Comparison of ENCODE assay signal across 12 cellular contexts in the genomic region with DNA sequence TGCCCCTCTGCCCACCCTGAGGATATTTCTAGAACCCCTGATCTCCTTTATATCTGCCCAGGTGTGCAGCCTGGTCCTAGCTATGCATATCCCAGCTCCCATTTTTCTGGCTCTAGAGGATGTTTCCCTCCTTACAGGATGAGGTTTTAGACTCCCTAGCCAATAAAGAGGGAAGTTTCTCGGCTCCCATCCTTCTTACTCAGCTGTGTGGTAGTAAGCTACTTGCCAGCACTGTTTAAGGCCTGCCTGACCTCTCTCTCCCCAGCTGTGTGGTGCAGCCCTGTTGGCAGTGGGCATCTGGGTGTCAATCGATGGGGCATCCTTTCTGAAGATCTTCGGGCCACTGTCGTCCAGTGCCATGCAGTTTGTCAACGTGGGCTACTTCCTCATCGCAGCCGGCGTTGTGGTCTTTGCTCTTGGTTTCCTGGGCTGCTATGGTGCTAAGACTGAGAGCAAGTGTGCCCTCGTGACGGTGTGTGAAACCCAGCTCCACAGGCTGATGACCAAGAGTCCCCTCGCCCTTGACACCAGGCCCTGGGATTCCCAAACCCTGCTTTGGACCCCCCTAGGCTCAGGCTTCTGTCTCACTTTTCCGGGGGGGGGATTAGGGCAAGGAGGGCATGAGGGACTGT. TPM values are rescaled to one million over a fixed set of nuclear protein-coding genes. Genes with fewer than 3 reads are reported as not detected.
DNase-seq lines count a peak whose midpoint lies in the region; ATAC-seq and TF ChIP-seq lines count a peak whose summit lies in the region.
"Had no signal": no experiment of that assay in that cellular context is flagged by ENCODE, and none has a peak within 500 bp of the region (broad histone marks: within the 10 kb centered on the region; RNA-seq: fewer than 3 reads in every experiment).

No MANE protein-coding gene starts in this region.

- H3K9me3 ChIP-seq in lower lobe of right lung: no peaks in the 10 kb centered on the region
- H3K9me3 ChIP-seq: BLaER1 had no signal

- H3K4me1 Mint-ChIP-seq in activated T-cell treated with anti-CD3 and anti-CD28 coated beads, Interleukin-2, amount 50 U/mL, for 24 hours (ENCODE audit: low read depth): peaks cover 25% of the 10 kb centered on the region
- H3K4me1 Mint-ChIP-seq in type B pancreatic cell (ENCODE audit: unreplicated experiment): peaks cover 24% of the 10 kb centered on the region

- no peaks in the 10 kb centered on the region for H3K9me3 Mint-ChIP-seq in activated T-cell treated with anti-CD3 and anti-CD28 coated beads, Interleukin-2, amount 50 U/mL, for 24 hours
- no peaks in the 10 kb centered on the region for H3K9me3 Mint-ChIP-seq in type B pancreatic cell
- H3K9me3 Mint-ChIP-seq: IgD-negative memory B cell had no signal

- H3K4me3 ChIP-seq in lower lobe of right lung: no peak overlapping the region
- H3K4me3 ChIP-seq: BLaER1 had no signal

- H3K36me3 ChIP-seq in lower lobe of right lung: peaks cover 13% of the 10 kb centered on the region

- TF ChIP-seq CTCF in lower lobe of right lung (IDR thresholded peaks at IDR 0.05) (no peak), type B pancreatic cell (conservative IDR thresholded peaks at IDR 0.05) (no peak)

- H3K27me3 ChIP-seq in lower lobe of right lung (ENCODE audit: low read depth): no peaks in the 10 kb centered on the region
- H3K27me3 ChIP-seq: BLaER1 had no signal

- peak overlapping the region; percentile 73 for H3K27ac ChIP-seq in lower lobe of right lung
- H3K27ac ChIP-seq: BLaER1 had no signal

- intact Hi-C loops in lower lobe of right lung (cut with DNase I): loop anchor here (5.0 kb wide), 1 partner anchor 147 kb away; no protein-coding TSS in a partner anchor

- DNase-seq in activated T-cell treated with anti-CD3 and anti-CD28 coated beads, Interleukin-2, amount 50 U/mL, for 24 hours: no peak
- DNase-seq in activated T-cell treated with anti-CD3 and anti-CD28 coated beads for 4 hours (no peak), UCSD-AML1 (lab: John Stamatoyannopoulos, UW; ENCODE audit: unreplicated experiment) (peak; percentile 51), lower lobe of right lung (no peak), type B pancreatic cell (ENCODE audit: extremely low spot score, unreplicated experiment) (no peak), T1000 (lab: John Stamatoyannopoulos, UW) (no peak), NCI-H2227 (lab: John Stamatoyannopoulos, UW; ENCODE audit: unreplicated experiment) (no peak)
- DNase-seq: cerebellar nuclear complex, T-helper 17 cell had no signal

- peak overlapping the region; percentile 94 for H3K27ac Mint-ChIP-seq in activated T-cell treated with anti-CD3 and anti-CD28 coated beads, Interleukin-2, amount 50 U/mL, for 24 hours
- H3K27ac Mint-ChIP-seq in type B pancreatic cell: peak overlapping the region; percentile 76
- H3K27ac Mint-ChIP-seq: T-helper 17 cell had no signal

- no peak overlapping the region for H3K4me3 Mint-ChIP-seq in activated T-cell treated with anti-CD3 and anti-CD28 coated beads, Interleukin-2, amount 50 U/mL, for 24 hours
- no peak overlapping the region for H3K4me3 Mint-ChIP-seq in type B pancreatic cell
- H3K4me3 Mint-ChIP-seq: IgD-negative memory B cell, T-helper 17 cell had no signal

- ATAC-seq in lower lobe of right lung (no peak), GM19324 (IDR thresholded peaks at IDR 0.05; ENCODE audit: low FRiP score, unreplicated experiment) (no peak)
- ATAC-seq: T-helper 17 cell had no signal

- no peaks in the 10 kb centered on the region for H3K27me3 Mint-ChIP-seq in activated T-cell treated with anti-CD3 and anti-CD28 coated beads, Interleukin-2, amount 50 U/mL, for 24 hours
- no peaks in the 10 kb centered on the region for H3K27me3 Mint-ChIP-seq in type B pancreatic cell
- H3K27me3 Mint-ChIP-seq: IgD-negative memory B cell, T-helper 17 cell had no signal

- H3K4me1 ChIP-seq in lower lobe of right lung: peaks cover 52% of the 10 kb centered on the region

- H3K36me3 Mint-ChIP-seq in activated T-cell treated with anti-CD3 and anti-CD28 coated beads, Interleukin-2, amount 50 U/mL, for 24 hours (ENCODE audit: low read depth): peaks cover 17% of the 10 kb centered on the region
- H3K36me3 Mint-ChIP-seq in type B pancreatic cell: peaks cover 10% of the 10 kb centered on the region

RNA-seq across cellular contexts. Expression of gene P3R3URF, which starts 7.8 kb away (rescaled TPM):
- total RNA-seq in lower lobe of right lung (not detected), type B pancreatic cell (ENCODE audit: low replicate concordance) (not detected in 2 replicates)
- total RNA-seq: T-helper 17 cell had no signal

RNA-seq across cellular contexts. Expression of gene TSPAN1, which starts 9.2 kb away (rescaled TPM):
- total RNA-seq in lower lobe of right lung (68.9 TPM), type B pancreatic cell (ENCODE audit: low replicate concordance) (22.2 and 27.6 TPM in 2 replicates)
- total RNA-seq: T-helper 17 cell had no signal

RNA-seq across cellular contexts. Expression of gene POMGNT1, which starts 14.2 kb away (rescaled TPM):
- 59.3 TPM for total RNA-seq in lower lobe of right lung
- 50.7 and 74.0 TPM in 2 replicates for total RNA-seq in type B pancreatic cell (ENCODE audit: low replicate concordance)

RNA-seq across cellular contexts. Expression of gene LURAP1, which starts 19.1 kb away (rescaled TPM):
- 3.4 TPM for total RNA-seq in lower lobe of right lung
- total RNA-seq in type B pancreatic cell (ENCODE audit: low replicate concordance): 0.48 and 2.8 TPM in 2 replicates
- total RNA-seq: T-helper 17 cell had no signal

RNA-seq across cellular contexts. Expression of gene PIK3R3, which starts 51.6 kb away (rescaled TPM):
- total RNA-seq in lower lobe of right lung (39.2 TPM), type B pancreatic cell (ENCODE audit: low replicate concordance) (14.0 and 47.5 TPM in 2 replicates)
